ENCODE assay signal across 1 cellular context in the genomic region with DNA sequence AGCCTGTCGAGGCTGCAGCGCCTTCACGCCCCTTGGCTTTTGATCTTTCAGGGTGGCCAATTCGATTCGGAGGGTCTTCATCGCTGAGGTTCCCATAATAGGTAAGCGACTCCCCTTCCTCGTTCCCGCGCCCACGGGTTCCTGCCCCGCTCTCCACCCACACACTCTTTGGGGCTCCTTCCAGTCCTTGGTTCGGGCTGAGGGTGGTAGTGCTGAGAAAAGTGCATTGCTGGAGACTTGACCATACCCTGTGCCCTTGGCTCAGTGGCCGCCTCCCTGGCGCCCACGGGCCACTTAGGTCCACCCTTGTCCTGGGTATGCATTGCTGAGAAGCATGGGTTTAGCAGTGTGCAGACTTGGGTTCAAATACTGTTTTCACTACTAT.
TF ChIP-seq lines count a peak whose summit lies in the region.

No MANE protein-coding gene starts in this region.

TF ChIP-seq in K562, 482 proteins besides CTCF, POLR2A, EP300 and RAD21:
- 0 out of 4 replicates have a peak, but pooled peaks of 1 of the 2 experiments have one; percentile 19 for TF ChIP-seq SIN3A (IDR thresholded peaks at IDR 0.05; ENCODE audit: borderline replicate concordance in 2 of 2, control insufficient read depth in 1 of 2, low read depth in 2 of 2, low read length in 2 of 2)
- no peak for TF ChIP-seq PCBP2 (IDR thresholded peaks at IDR 0.05; ENCODE audit: low read depth, low read length, poor library complexity, severe bottlenecking)
- 0 out of 2 replicates have a peak, but pooled peaks have one; percentile 1 for TF ChIP-seq ZBTB7A (IDR thresholded peaks at IDR 0.05; ENCODE audit: borderline replicate concordance, control insufficient read depth, low read depth, low read length)
- TF ChIP-seq, protein P1, sequence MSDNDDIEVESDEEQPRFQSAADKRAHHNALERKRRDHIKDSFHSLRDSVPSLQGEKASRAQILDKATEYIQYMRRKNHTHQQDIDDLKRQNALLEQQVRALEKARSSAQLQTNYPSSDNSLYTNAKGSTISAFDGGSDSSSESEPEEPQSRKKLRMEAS (CRISPR knock-in tag; IDR thresholded peaks at IDR 0.05) = no peak; the same call in 1 of the 2 replicates
- TF ChIP-seq CTBP1 (IDR thresholded peaks at IDR 0.05; ENCODE audit: borderline replicate concordance) = no peak
- TF ChIP-seq HNRNPK (IDR thresholded peaks at IDR 0.05; ENCODE audit: low read depth, low read length, poor library complexity, severe bottlenecking) = no peak
- peak; percentile 79 for TF ChIP-seq EGR1 (conservative IDR thresholded peaks at IDR 0.05)
- TF ChIP-seq STAG1 (CRISPR knock-in tag; IDR thresholded peaks at IDR 0.05; ENCODE audit: borderline replicate concordance) = 0 out of 2 replicates have a peak, but pooled peaks have one; percentile 24
- no peak for TF ChIP-seq GABPB1 (CRISPR knock-in tag; IDR thresholded peaks at IDR 0.05)
- TF ChIP-seq, protein P2, sequence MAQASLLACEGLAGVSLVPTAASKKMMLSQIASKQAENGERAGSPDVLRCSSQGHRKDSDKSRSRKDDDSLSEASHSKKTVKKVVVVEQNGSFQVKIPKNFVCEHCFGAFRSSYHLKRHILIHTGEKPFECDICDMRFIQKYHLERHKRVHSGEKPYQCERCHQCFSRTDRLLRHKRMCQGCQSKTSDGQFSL (CRISPR knock-in tag; IDR thresholded peaks at IDR 0.05) = no peak
- TF ChIP-seq, protein P2 (tag; IDR thresholded peaks at IDR 0.05) = 0 out of 4 replicates have a peak, but pooled peaks of 1 of the 2 experiments have one; percentile 33
- TF ChIP-seq, protein P3, sequence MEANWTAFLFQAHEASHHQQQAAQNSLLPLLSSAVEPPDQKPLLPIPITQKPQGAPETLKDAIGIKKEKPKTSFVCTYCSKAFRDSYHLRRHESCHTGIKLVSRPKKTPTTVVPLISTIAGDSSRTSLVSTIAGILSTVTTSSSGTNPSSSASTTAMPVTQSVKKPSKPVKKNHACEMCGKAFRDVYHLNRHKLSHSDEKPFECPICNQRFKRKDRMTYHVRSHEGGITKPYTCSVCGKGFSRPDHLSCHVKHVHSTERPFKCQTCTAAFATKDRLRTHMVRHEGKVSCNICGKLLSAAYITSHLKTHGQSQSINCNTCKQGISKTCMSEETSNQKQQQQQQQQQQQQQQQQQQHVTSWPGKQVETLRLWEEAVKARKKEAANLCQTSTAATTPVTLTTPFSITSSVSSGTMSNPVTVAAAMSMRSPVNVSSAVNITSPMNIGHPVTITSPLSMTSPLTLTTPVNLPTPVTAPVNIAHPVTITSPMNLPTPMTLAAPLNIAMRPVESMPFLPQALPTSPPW (CRISPR knock-in tag; IDR thresholded peaks at IDR 0.05) = peak; percentile 20; the same call in 1 of the 2 replicates
- no peak for TF ChIP-seq BRCA1 (IDR thresholded peaks at IDR 0.05)
- no peak for TF ChIP-seq BRCA1 (CRISPR knock-in tag; IDR thresholded peaks at IDR 0.05)
- peak; percentile 66 for TF ChIP-seq CHD1 (IDR thresholded peaks at IDR 0.05; ENCODE audit: low read length)
